In the genomic region with DNA sequence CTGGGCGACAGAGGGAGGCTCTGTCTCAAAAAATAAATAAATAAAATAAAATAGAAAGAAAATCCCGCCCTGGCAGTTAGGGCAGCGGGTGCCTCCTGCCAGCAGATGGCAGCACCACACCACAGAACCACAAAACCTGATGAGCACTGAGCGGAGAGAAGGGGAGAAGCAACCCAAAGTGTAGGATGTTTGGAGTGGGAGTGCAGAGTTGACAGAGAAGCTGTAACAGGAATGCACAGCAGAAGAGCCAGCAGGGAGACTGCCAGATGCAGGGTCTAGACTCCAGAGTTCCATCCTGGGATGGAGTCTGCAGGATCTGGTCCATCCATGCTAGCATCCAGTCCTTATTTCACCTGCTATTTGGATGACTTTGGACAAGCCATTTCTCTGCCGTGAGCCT, we compare ENCODE assay signal across 8 cellular contexts. TPM values are rescaled to one million over a fixed set of nuclear protein-coding genes. Genes with fewer than 3 reads are reported as not detected.
A peak's percentile ranks its signal among the peaks of the same experiment; 100 is the strongest.
DNase-seq lines count a peak whose midpoint lies in the region; ATAC-seq and TF ChIP-seq lines count a peak whose summit lies in the region.

No MANE protein-coding gene starts in this region.

- peaks cover 0 to 9% (median 5%) of the 10 kb centered on the region in 11 experiments; a peak in 6 of 22 replicates for H3K9me3 ChIP-seq in BLaER1 treated with 17β-estradiol and CSF1 and Interleukin-3, amounts not matched to agents 10 nM and 100 nM (replicated peaks in 1 of 11)

- H3K4me3 ChIP-seq in BLaER1 treated with 17β-estradiol and CSF1 and Interleukin-3, amounts not matched to agents 10 nM and 100 nM, result no peak overlapping the region

- ATAC-seq in WTC11 (peak; percentile 90), HG02588 (IDR thresholded peaks at IDR 0.05; ENCODE audit: unreplicated experiment) (no peak)

- H3K27me3 ChIP-seq in BLaER1 treated with 17β-estradiol and CSF1 and Interleukin-3, amounts not matched to agents 10 nM and 100 nM, result no peaks in the 10 kb centered on the region

- peak overlapping the region in 6 of 11 experiments; percentile 11 to 56 (median 34); a peak in 7 of 22 replicates for H3K4me2 ChIP-seq in BLaER1 treated with 17β-estradiol and CSF1 and Interleukin-3, amounts not matched to agents 10 nM and 100 nM

- peak; percentile 89 for TF ChIP-seq CTCF in WTC11 (IDR thresholded peaks at IDR 0.05)

- H3K4me3 Mint-ChIP-seq in WTC11, result no peak overlapping the region

- POLR2A ChIA-PET in WTC11 (lab: Charles Lee), result interaction anchor here (1.0 kb wide), 1 partner anchor 159 kb away, joined by 3 read pairs; no protein-coding TSS in a partner anchor

- no peak overlapping the region for H3K9ac ChIP-seq in BLaER1 treated with 17β-estradiol and CSF1 and Interleukin-3, amounts not matched to agents 10 nM and 100 nM

- H3K27ac Mint-ChIP-seq in WTC11, result no peak overlapping the region

- CTCF ChIA-PET in WTC11 (lab: Charles Lee), result interaction anchor here (0.6 to 18.1 kb wide), 29 partner anchors 12 to 533 kb away, joined by 3 to 820 read pairs (median 5); no protein-coding TSS in a partner anchor

- H3K36me3 ChIP-seq in BLaER1 treated with 17β-estradiol and CSF1 and Interleukin-3, amounts not matched to agents 10 nM and 100 nM, result no peaks in the 10 kb centered on the region

- H3K4me1 ChIP-seq in BLaER1 treated with 17β-estradiol and CSF1 and Interleukin-3, amounts not matched to agents 10 nM and 100 nM, result peaks cover 8 to 29% (median 22%) of the 10 kb centered on the region in 10 experiments

- DNase-seq in GM19240 (ENCODE audit: insufficient read length, low spot score) (peak; percentile 37), NCI-H2081 (lab: John Stamatoyannopoulos, UW) (peak; percentile 29 to 32), WTC11 (ENCODE audit: low spot score) (peak; percentile 79), left kidney (ENCODE audit: low read depth, low spot score) (peak; percentile 94)
- peak; percentile 4 for DNase-seq in central memory CD4-positive, alpha-beta T cell
- peak; percentile 13 to 60 (median 14) for DNase-seq in stimulated activated CD4-positive, alpha-beta T cell treated with anti-CD3 and anti-CD28 coated beads, TNF-alpha, amount 100 ng/mL, for 24 hours (ENCODE audit: low read depth in 3 of 3)

- no peak overlapping the region for H3K27ac ChIP-seq in BLaER1 treated with 17β-estradiol and CSF1 and Interleukin-3, amounts not matched to agents 10 nM and 100 nM

- H3K27me3 Mint-ChIP-seq in WTC11 (ENCODE audit: low read depth), result peaks cover 3% of the 10 kb centered on the region; the same call in 1 of the 2 replicates

- no peaks in the 10 kb centered on the region for H3K36me3 Mint-ChIP-seq in WTC11

- H3K9me3 Mint-ChIP-seq in WTC11, result no peaks in the 10 kb centered on the region

- peaks cover 14% of the 10 kb centered on the region for H3K4me1 Mint-ChIP-seq in WTC11

- H4K20me1 ChIP-seq in BLaER1 treated with 17β-estradiol and CSF1 and Interleukin-3, amounts not matched to agents 10 nM and 100 nM, result no peaks in the 10 kb centered on the region

TF ChIP-seq in WTC11, 78 proteins besides CTCF, POLR2A, EP300 and RAD21:
- TF ChIP-seq, protein P1, sequence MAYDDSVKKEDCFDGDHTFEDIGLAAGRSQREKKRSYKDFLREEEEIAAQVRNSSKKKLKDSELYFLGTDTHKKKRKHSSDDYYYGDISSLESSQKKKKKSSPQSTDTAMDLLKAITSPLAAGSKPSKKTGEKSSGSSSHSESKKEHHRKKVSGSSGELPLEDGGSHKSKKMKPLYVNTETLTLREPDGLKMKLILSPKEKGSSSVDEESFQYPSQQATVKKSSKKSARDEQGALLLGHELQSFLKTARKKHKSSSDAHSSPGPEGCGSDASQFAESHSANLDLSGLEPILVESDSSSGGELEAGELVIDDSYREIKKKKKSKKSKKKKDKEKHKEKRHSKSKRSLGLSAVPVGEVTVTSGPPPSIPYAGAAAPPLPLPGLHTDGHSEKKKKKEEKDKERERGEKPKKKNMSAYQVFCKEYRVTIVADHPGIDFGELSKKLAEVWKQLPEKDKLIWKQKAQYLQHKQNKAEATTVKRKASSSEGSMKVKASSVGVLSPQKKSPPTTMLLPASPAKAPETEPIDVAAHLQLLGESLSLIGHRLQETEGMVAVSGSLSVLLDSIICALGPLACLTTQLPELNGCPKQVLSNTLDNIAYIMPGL (CRISPR knock-in tag; IDR thresholded peaks at IDR 0.05), result no peak
- TF ChIP-seq SMAD4 (CRISPR knock-in tag; IDR thresholded peaks at IDR 0.05), result no peak

RNA-seq across cellular contexts. Expression of a gene that starts 29.7 kb away (rescaled TPM):
- total RNA-seq in WTC11 (2021), result 32.8 to 42.4 TPM (median 32.9 TPM) in 3 replicates

Comparison
In these comparisons a context has a peak if more than half of its experiments do, and no peak if none do; other contexts are left out.
1. DNase-seq: peak in every context shown above with its lines; median percentile 94 in left kidney; 79 in WTC11; 37 in GM19240; 30 in NCI-H2081; 14 in stimulated activated CD4-positive, alpha-beta T cell treated with anti-CD3 and anti-CD28 coated beads, TNF-alpha, amount 100 ng/mL, for 24 hours; 4 in central memory CD4-positive, alpha-beta T cell.